Comparison of ENCODE assay signal across 18 cellular contexts in genomic region chr12:103273645-103274044, GRCh38.
DNase-seq lines count a peak whose midpoint lies in the region; ATAC-seq and TF ChIP-seq lines count a peak whose summit lies in the region.
"Had no signal": no experiment of that assay in that cellular context is flagged by ENCODE, and none has a peak within 500 bp of the region (broad histone marks: within the 10 kb centered on the region; RNA-seq: fewer than 3 reads in every experiment).

No MANE protein-coding gene starts in this region.

- H3K36me3 ChIP-seq in heart left ventricle, result no peaks in the 10 kb centered on the region
- H3K36me3 ChIP-seq in SK-N-SH (replicated peaks in 1 of 2; ENCODE audit: control insufficient read depth in 1 of 2, insufficient read depth in 2 of 2, low read length in 1 of 2), result no peaks in the 10 kb centered on the region
- H3K36me3 ChIP-seq: cardiac muscle cell, left lung, upper lobe of right lung had no signal

- CTCF ChIA-PET in SK-N-SH (lab: Yijun Ruan, JAX), result no interaction called here

- POLR2A ChIA-PET in SK-N-SH (lab: Yijun Ruan, JAX), result no interaction called here

- no peak for TF ChIP-seq POLR2A in heart left ventricle (IDR thresholded peaks at IDR 0.05)

- H3F3A ChIP-seq in SK-N-SH (replicated peaks; ENCODE audit: insufficient read depth), result no peaks in the 10 kb centered on the region

- no peak for TF ChIP-seq RAD21 in SK-N-SH (IDR thresholded peaks at IDR 0.05; ENCODE audit: low read length)

- no peak for TF ChIP-seq CTCF in heart left ventricle (IDR thresholded peaks at IDR 0.05)
- no peak for TF ChIP-seq CTCF in SK-N-SH (IDR thresholded peaks at IDR 0.05)

- in situ Hi-C loops in KBM-7 (cut with MboI; ENCODE audit: low pct_unique_long_range_greater_than_20kb, low sequenced_read_pairs), result no loop called here

- H3K9me2 ChIP-seq in SK-N-SH, result no peaks in the 10 kb centered on the region

- no peak overlapping the region for H3K4me3 ChIP-seq in heart left ventricle
- H3K4me3 ChIP-seq in SK-N-SH (ENCODE audit: low read depth in 2 of 2, low read length in 1 of 2), result no peak overlapping the region
- H3K4me3 ChIP-seq: A549, cardiac muscle cell, left lung, upper lobe of right lung had no signal

- H3K4me2 ChIP-seq in SK-N-SH, result no peak overlapping the region
- H3K4me2 ChIP-seq: A549 had no signal

- peak; percentile 57 for DNase-seq in NCI-H510A treated with DMSO at 0.1 percent for 48 hours (lab: John Stamatoyannopoulos, UW)
- DNase-seq in NCI-H510A (lab: John Stamatoyannopoulos, UW), result no peak
- peak; percentile 47 for DNase-seq in NCI-H2227 (lab: John Stamatoyannopoulos, UW; ENCODE audit: unreplicated experiment)
- peak; percentile 84 for DNase-seq in kidney tubule cell (ENCODE audit: low spot score)
- DNase-seq in heart left ventricle, result no peak
- DNase-seq in KBM-7, result no peak
- no peak for DNase-seq in SK-N-SH
- DNase-seq: activated CD4-positive, alpha-beta T cell treated with anti-CD3 and anti-CD28 coated beads, Interleukin-2, amount 50 U/mL, for 4 hours; activated naive CD8-positive, alpha-beta T cell treated with anti-CD3 and anti-CD28 coated beads, Interleukin-2, amount 50 U/mL, for 24 hours; activated T-cell treated with anti-CD3 and anti-CD28 coated beads, Interleukin-2, amount 50 U/mL, for 72 hours; CD4-positive, CD25-positive, alpha-beta regulatory T cell; left lung; small intestine; stimulated activated naive CD4-positive, alpha-beta T cell; upper lobe of right lung had no signal

- WGBS in heart left ventricle, 4 donors, result 64 to 72% (median 66%) methylated on average over 3 of the region's 3 CpGs
- 39% methylated on average over 3 of the region's 3 CpGs for WGBS in SK-N-SH (ENCODE audit: low lambda C conversion rate)

- H2AFZ ChIP-seq in SK-N-SH (ENCODE audit: low read depth), result no peak overlapping the region

- intact Hi-C loops in heart left ventricle (cut with DNase I), result no loop called here

- H3K27me3 ChIP-seq in heart left ventricle (no peaks in the 10 kb centered on the region), SK-N-SH (ENCODE audit: insufficient read depth) (no peaks in the 10 kb centered on the region)
- H3K27me3 ChIP-seq: cardiac muscle cell, left lung, upper lobe of right lung had no signal

- H3K27ac ChIP-seq in heart left ventricle, result no peak overlapping the region
- no peak overlapping the region for H3K27ac ChIP-seq in SK-N-SH (ENCODE audit: low read depth in 2 of 2, low read length in 1 of 2)
- H3K27ac ChIP-seq: A549, cardiac muscle cell, left lung, upper lobe of right lung had no signal

- peak; percentile 73 for ATAC-seq in GM21786 (IDR thresholded peaks at IDR 0.05; ENCODE audit: unreplicated experiment)
- ATAC-seq in heart left ventricle, result no peak
- ATAC-seq: A549; activated naive CD8-positive, alpha-beta T cell treated with anti-CD3 and anti-CD28 coated beads, Interleukin-2, amount 50 U/mL, for 24 hours; left lung; upper lobe of right lung had no signal

- no peaks in the 10 kb centered on the region for H3K79me2 ChIP-seq in SK-N-SH (ENCODE audit: insufficient read depth)

- H3K9me3 ChIP-seq in heart left ventricle, result no peaks in the 10 kb centered on the region
- H3K9me3 ChIP-seq in SK-N-SH, result no peaks in the 10 kb centered on the region
- H3K9me3 ChIP-seq: A549, left lung, upper lobe of right lung had no signal

- H3K4me1 ChIP-seq in heart left ventricle, result no peaks in the 10 kb centered on the region
- no peaks in the 10 kb centered on the region; a peak in 1 of 4 replicates for H3K4me1 ChIP-seq in SK-N-SH (ENCODE audit: control insufficient read depth in 1 of 2, insufficient read depth in 2 of 2, low read depth in 1 of 2, low read length in 1 of 2)
- H3K4me1 ChIP-seq: A549, left lung, upper lobe of right lung had no signal

- no peak for TF ChIP-seq EP300 in SK-N-SH (IDR thresholded peaks at IDR 0.05; ENCODE audit: borderline replicate concordance in 1 of 2, low read depth in 1 of 2, low read length in 1 of 2)

- no peaks in the 10 kb centered on the region for H4K20me1 ChIP-seq in SK-N-SH (ENCODE audit: insufficient read depth)

- H3K9ac ChIP-seq in SK-N-SH, result no peak overlapping the region

TF ChIP-seq in SK-N-SH, 30 proteins besides CTCF, POLR2A, EP300 and RAD21:
- TF ChIP-seq REST (IDR thresholded peaks at IDR 0.05; ENCODE audit: low read depth, low read length) (no peak), JUND (IDR thresholded peaks at IDR 0.05) (no peak), MXI1 (IDR thresholded peaks at IDR 0.05; ENCODE audit: low read depth, low read length) (no peak), USF2 (IDR thresholded peaks at IDR 0.05; ENCODE audit: borderline replicate concordance, low read depth, low read length) (no peak), RCOR1 (IDR thresholded peaks at IDR 0.05; ENCODE audit: low read length) (no peak), ZBTB33 (IDR thresholded peaks at IDR 0.05; ENCODE audit: borderline replicate concordance, low read depth) (no peak), MEF2A (IDR thresholded peaks at IDR 0.05; ENCODE audit: borderline replicate concordance, low read depth) (no peak)

Comparison
In these comparisons a context has a peak if more than half of its experiments do, and no peak if none do; other contexts are left out.
1. DNase-seq: peak in NCI-H510A treated with DMSO at 0.1 percent for 48 hours (single experiment), NCI-H2227 (single experiment) and kidney tubule cell (single experiment); none in NCI-H510A (single experiment), heart left ventricle (0 of 5), KBM-7 (single experiment) and SK-N-SH (single experiment).